17 cellular contexts compared by ENCODE assay signal in the genomic region with DNA sequence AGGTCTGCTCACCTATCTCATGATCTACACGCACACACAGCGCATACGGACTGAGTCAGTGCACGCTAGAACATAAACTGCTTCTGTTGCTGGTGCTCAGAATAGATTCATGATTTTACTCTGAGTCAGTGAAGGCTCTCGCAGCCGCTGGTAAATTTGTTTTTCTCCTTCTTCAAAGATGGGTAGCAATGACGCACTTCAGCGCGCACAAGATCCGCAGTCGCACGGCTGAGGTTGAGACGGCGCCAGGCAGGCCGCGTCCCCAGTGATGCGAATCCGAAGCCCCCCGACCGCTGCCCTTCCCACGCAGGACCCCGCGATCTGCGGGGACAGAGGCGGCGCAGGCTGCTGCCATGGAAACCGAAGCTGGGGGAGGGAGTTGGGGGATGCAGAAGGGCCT.
DNase-seq lines count a peak whose midpoint lies in the region; ATAC-seq and TF ChIP-seq lines count a peak whose summit lies in the region.
"Had no signal": no experiment of that assay in that cellular context is flagged by ENCODE, and none has a peak within 500 bp of the region (broad histone marks: within the 10 kb centered on the region; RNA-seq: fewer than 3 reads in every experiment).

No MANE protein-coding gene starts in this region.

- peaks cover 0 to 3% (median 0%) of the 10 kb centered on the region in 45 donors for H3K27me3 ChIP-seq in dorsolateral prefrontal cortex
- H3K27me3 ChIP-seq: SJCRH30 had no signal

- TF ChIP-seq CTCF in dorsolateral prefrontal cortex (IDR thresholded peaks at IDR 0.05 in 54 of 56, conservative IDR thresholded peaks at IDR 0.05 in 2 of 56; ENCODE audit: low read depth in 1 of 56, partially characterized antibody in 56 of 56) = no peak

- no peak for TF ChIP-seq POLR2A in erythroblast (IDR thresholded peaks at IDR 0.05; ENCODE audit: low read length)

- peak overlapping the region in 56 of 59 donors; percentile 34 to 94 (median 82) for H3K27ac ChIP-seq in dorsolateral prefrontal cortex
- H3K27ac ChIP-seq: SJCRH30 had no signal

- ATAC-seq in HG02938 (IDR thresholded peaks at IDR 0.05; ENCODE audit: unreplicated experiment) = no peak
- ATAC-seq: GM23338 had no signal

- peak; percentile 16 for DNase-seq in SK-N-DZ (ENCODE audit: low spot score)
- peak in 9 of 10 donors; percentile 5 to 77 (median 59) for DNase-seq in dorsolateral prefrontal cortex
- peak; percentile 13 for DNase-seq in middle frontal gyrus (ENCODE audit: extremely low spot score, low spot score)
- DNase-seq in superior temporal gyrus (ENCODE audit: extremely low spot score) = peak; percentile 68
- DNase-seq in activated CD4-positive, alpha-beta T cell treated with anti-CD3 and anti-CD28 coated beads for 48 hours = no peak
- DNase-seq in erythroblast (lab: John Stamatoyannopoulos, UW) = no peak
- DNase-seq: EL, GF-D8, NCI-H1694 treated with DMSO at 0.1 percent for 48 hours, NCI-H2081 treated with DMSO at 0.1 percent for 48 hours, NCI-H446 treated with DMSO at 0.1 percent for 48 hours, NCI-H526 treated with DMSO at 0.1 percent for 48 hours, OCI-M1, SJCRH30 had no signal

- intact Hi-C loops in dorsolateral prefrontal cortex (cut with DNase I) = no loop called here

- H3K4me3 ChIP-seq in dorsolateral prefrontal cortex = peak overlapping the region in 24 of 59 donors; percentile 2 to 47 (median 20)
- H3K4me3 ChIP-seq: GM23338, HAP-1, SJCRH30 had no signal

Comparison
In these comparisons a context has a peak if more than half of its experiments do, and no peak if none do; other contexts are left out.
1. DNase-seq: peak in SK-N-DZ (single experiment), dorsolateral prefrontal cortex (9 of 10), middle frontal gyrus (single experiment) and superior temporal gyrus (single experiment); none in activated CD4-positive, alpha-beta T cell treated with anti-CD3 and anti-CD28 coated beads for 48 hours (single experiment) and erythroblast (0 of 2).